ENCODE assay signal across 9 cellular contexts in genomic region chr1:47527653-47528272, GRCh38.
DNase-seq lines count a peak whose midpoint lies in the region; ATAC-seq, FAIRE-seq and TF ChIP-seq lines count a peak whose summit lies in the region.
"Had no signal": no experiment of that assay in that cellular context is flagged by ENCODE, and none has a peak within 500 bp of the region (broad histone marks: within the 10 kb centered on the region; RNA-seq: fewer than 3 reads in every experiment).

No MANE protein-coding gene starts in this region.

- no peak overlapping the region for H3K9ac ChIP-seq in SU-DHL-6 (ENCODE audit: low read length)
- H3K9ac ChIP-seq in kidney (ENCODE audit: low read length in 2 of 2) = no peak overlapping the region

- H3K36me3 ChIP-seq in HEK293 (ENCODE audit: control insufficient read depth in 2 of 2, insufficient read depth in 1 of 2, low read length in 2 of 2) = no peaks in the 10 kb centered on the region
- no peaks in the 10 kb centered on the region for H3K36me3 ChIP-seq in SU-DHL-6 (ENCODE audit: low read length)
- no peaks in the 10 kb centered on the region for H3K36me3 ChIP-seq in kidney (ENCODE audit: control insufficient read depth in 1 of 2, insufficient read depth in 2 of 2, low read length in 2 of 2)

- H3K9me2 ChIP-seq in SU-DHL-6 (replicated peaks; ENCODE audit: insufficient read depth, low read length) = no peaks in the 10 kb centered on the region

- TF ChIP-seq CTCF in HEK293 (tag by site-specific recombination; IDR thresholded peaks at IDR 0.05) (peak; percentile 36; the same call in 1 of the 2 replicates), SU-DHL-6 (IDR thresholded peaks at IDR 0.05; ENCODE audit: insufficient read depth, low read length, poor library complexity, severe bottlenecking) (peak; percentile 51), kidney (IDR thresholded peaks at IDR 0.05; ENCODE audit: borderline replicate concordance, extremely low read depth, insufficient read depth) (peak; percentile 18)

- no peak overlapping the region for H3K4me2 ChIP-seq in SU-DHL-6 (ENCODE audit: low read depth, low read length, poor library complexity, severe bottlenecking)

- H3K27ac ChIP-seq in HEK293 (ENCODE audit: extremely low read depth, low read depth, low read length) (no peak overlapping the region), SU-DHL-6 (ENCODE audit: low read depth, low read length) (no peak overlapping the region), kidney (ENCODE audit: low read depth in 2 of 2, low read length in 2 of 2) (no peak overlapping the region)

- H3K27me3 ChIP-seq in SU-DHL-6 (ENCODE audit: low read length) = no peaks in the 10 kb centered on the region; the same call in 1 of the 2 replicates

- no peak for FAIRE-seq in kidney (lab: Jason Lieb, UNC)

- H4K20me1 ChIP-seq in SU-DHL-6 (ENCODE audit: low read depth, low read length) = no peaks in the 10 kb centered on the region

- H3K4me3 ChIP-seq in HEK293 (ENCODE audit: low read depth, low read length) (no peak overlapping the region), SU-DHL-6 (ENCODE audit: insufficient read depth, low read length, poor library complexity, severe bottlenecking) (no peak overlapping the region), kidney (ENCODE audit: low read length in 2 of 2) (no peak overlapping the region)

- H3K4me1 ChIP-seq in HEK293 (ENCODE audit: control insufficient read depth, insufficient read depth, low read length) = no peaks in the 10 kb centered on the region
- H3K4me1 ChIP-seq in kidney (ENCODE audit: control insufficient read depth in 1 of 2, insufficient read depth in 1 of 2, low read depth in 1 of 2, low read length in 2 of 2) = peaks cover 0 to 2% of the 10 kb centered on the region in 2 donors

- H3F3A ChIP-seq in SU-DHL-6 (ENCODE audit: insufficient read depth) = no peaks in the 10 kb centered on the region

- POLR2A ChIA-PET in HEK293 (lab: Yijun Ruan, JAX) = no interaction called here

- no peaks in the 10 kb centered on the region for H3K79me2 ChIP-seq in SU-DHL-6 (ENCODE audit: insufficient read depth, low read length)

- intact Hi-C loops in kidney (cut with DNase I) = no loop called here
- intact Hi-C loops in cardiac septum (cut with DNase I) = loop anchor here (5.0 kb wide), 1 partner anchor 185 kb away; no protein-coding TSS in a partner anchor

- CTCF ChIA-PET in HEK293 (lab: Yijun Ruan, JAX) = interaction anchor here (1.0 to 3.3 kb wide), 6 partner anchors 7 to 91 kb away, joined by 3 to 17 read pairs (median 14); partner anchors contain the start of gene FOXD2

- no peak overlapping the region for H2AFZ ChIP-seq in SU-DHL-6 (ENCODE audit: low read depth, low read length, severe bottlenecking)

- H3K9me3 ChIP-seq in HEK293 (ENCODE audit: control insufficient read depth, insufficient read depth, low read depth, low read length) (no peaks in the 10 kb centered on the region), SU-DHL-6 (ENCODE audit: insufficient read depth, low read length) (no peaks in the 10 kb centered on the region), kidney (ENCODE audit: control insufficient read depth in 1 of 2, low read length in 2 of 2) (peaks cover 7 to 9% of the 10 kb centered on the region in 2 donors)

- ATAC-seq in GM19395 (IDR thresholded peaks at IDR 0.05; ENCODE audit: unreplicated experiment) = no peak

- peak; percentile 63 for DNase-seq in COLO668 (lab: John Stamatoyannopoulos, UW; ENCODE audit: unreplicated experiment)
- DNase-seq in kidney = no peak
- no peak for DNase-seq in activated T-cell treated with anti-CD3 and anti-CD28 coated beads, Interleukin-2, amount 50 U/mL, for 1 hour
- no peak for DNase-seq in NOMO-1 treated with DMSO at 0.1 percent for 48 hours (lab: John Stamatoyannopoulos, UW; ENCODE audit: unreplicated experiment)
- no peak for DNase-seq in cardiac septum (ENCODE audit: low spot score)
- DNase-seq: foreskin fibroblast had no signal

TF ChIP-seq in HEK293, 187 proteins besides CTCF, POLR2A, EP300 and RAD21:
- TF ChIP-seq ZNF513 (tag by site-specific recombination; IDR thresholded peaks at IDR 0.05) (0 out of 2 replicates have a peak, but pooled peaks have one; percentile 18), ZNF366 (tag by site-specific recombination; conservative IDR thresholded peaks at IDR 0.05) (peak; percentile 71), PBX3 (CRISPR knock-in tag; IDR thresholded peaks at IDR 0.05) (no peak)
